Comparison of ENCODE assay signal across 8 cellular contexts in genomic region chr7:118898284-118898683, GRCh38.
"Had no signal": no experiment of that assay in that cellular context is flagged by ENCODE, and none has a peak within 500 bp of the region (broad histone marks: within the 10 kb centered on the region; RNA-seq: fewer than 3 reads in every experiment).

No MANE protein-coding gene starts in this region.

- H3K9ac ChIP-seq: KMS-11 had no signal

- H3K4me3 ChIP-seq: K562 had no signal

- H3K27ac ChIP-seq: HL-60, KMS-11 had no signal

- DNase-seq: IMR-90, KBM-7, KG1 had no signal

- FAIRE-seq: HepG2, HTR-8/SVneo, K562 had no signal

- H3K4me2 ChIP-seq: KMS-11 had no signal
